1 cellular context compared by ENCODE assay signal in the genomic region with DNA sequence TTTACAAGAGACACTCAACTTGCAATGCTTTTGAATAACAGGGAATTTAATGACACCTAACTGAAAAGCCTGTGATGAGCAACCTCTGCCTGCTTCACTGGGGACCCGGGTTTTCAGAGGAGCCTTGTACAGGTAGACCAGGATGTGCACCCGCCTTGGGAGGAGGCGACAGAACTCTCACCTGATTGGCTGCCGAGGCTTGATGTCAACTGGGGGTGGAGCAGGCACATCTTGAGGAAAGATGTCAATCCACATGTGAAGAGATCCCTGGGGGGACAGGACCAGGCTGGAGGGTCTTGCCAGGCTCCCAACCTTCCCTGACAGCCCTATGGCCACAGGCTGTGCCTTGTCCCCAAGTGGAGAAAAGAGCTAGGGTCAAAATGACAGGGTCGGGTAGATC.
TF ChIP-seq lines count a peak whose summit lies in the region.

No MANE protein-coding gene starts in this region.

TF ChIP-seq in GM23338, 12 proteins besides CTCF, POLR2A, EP300 and RAD21 (continued from another document):
- TF ChIP-seq, protein P1, sequence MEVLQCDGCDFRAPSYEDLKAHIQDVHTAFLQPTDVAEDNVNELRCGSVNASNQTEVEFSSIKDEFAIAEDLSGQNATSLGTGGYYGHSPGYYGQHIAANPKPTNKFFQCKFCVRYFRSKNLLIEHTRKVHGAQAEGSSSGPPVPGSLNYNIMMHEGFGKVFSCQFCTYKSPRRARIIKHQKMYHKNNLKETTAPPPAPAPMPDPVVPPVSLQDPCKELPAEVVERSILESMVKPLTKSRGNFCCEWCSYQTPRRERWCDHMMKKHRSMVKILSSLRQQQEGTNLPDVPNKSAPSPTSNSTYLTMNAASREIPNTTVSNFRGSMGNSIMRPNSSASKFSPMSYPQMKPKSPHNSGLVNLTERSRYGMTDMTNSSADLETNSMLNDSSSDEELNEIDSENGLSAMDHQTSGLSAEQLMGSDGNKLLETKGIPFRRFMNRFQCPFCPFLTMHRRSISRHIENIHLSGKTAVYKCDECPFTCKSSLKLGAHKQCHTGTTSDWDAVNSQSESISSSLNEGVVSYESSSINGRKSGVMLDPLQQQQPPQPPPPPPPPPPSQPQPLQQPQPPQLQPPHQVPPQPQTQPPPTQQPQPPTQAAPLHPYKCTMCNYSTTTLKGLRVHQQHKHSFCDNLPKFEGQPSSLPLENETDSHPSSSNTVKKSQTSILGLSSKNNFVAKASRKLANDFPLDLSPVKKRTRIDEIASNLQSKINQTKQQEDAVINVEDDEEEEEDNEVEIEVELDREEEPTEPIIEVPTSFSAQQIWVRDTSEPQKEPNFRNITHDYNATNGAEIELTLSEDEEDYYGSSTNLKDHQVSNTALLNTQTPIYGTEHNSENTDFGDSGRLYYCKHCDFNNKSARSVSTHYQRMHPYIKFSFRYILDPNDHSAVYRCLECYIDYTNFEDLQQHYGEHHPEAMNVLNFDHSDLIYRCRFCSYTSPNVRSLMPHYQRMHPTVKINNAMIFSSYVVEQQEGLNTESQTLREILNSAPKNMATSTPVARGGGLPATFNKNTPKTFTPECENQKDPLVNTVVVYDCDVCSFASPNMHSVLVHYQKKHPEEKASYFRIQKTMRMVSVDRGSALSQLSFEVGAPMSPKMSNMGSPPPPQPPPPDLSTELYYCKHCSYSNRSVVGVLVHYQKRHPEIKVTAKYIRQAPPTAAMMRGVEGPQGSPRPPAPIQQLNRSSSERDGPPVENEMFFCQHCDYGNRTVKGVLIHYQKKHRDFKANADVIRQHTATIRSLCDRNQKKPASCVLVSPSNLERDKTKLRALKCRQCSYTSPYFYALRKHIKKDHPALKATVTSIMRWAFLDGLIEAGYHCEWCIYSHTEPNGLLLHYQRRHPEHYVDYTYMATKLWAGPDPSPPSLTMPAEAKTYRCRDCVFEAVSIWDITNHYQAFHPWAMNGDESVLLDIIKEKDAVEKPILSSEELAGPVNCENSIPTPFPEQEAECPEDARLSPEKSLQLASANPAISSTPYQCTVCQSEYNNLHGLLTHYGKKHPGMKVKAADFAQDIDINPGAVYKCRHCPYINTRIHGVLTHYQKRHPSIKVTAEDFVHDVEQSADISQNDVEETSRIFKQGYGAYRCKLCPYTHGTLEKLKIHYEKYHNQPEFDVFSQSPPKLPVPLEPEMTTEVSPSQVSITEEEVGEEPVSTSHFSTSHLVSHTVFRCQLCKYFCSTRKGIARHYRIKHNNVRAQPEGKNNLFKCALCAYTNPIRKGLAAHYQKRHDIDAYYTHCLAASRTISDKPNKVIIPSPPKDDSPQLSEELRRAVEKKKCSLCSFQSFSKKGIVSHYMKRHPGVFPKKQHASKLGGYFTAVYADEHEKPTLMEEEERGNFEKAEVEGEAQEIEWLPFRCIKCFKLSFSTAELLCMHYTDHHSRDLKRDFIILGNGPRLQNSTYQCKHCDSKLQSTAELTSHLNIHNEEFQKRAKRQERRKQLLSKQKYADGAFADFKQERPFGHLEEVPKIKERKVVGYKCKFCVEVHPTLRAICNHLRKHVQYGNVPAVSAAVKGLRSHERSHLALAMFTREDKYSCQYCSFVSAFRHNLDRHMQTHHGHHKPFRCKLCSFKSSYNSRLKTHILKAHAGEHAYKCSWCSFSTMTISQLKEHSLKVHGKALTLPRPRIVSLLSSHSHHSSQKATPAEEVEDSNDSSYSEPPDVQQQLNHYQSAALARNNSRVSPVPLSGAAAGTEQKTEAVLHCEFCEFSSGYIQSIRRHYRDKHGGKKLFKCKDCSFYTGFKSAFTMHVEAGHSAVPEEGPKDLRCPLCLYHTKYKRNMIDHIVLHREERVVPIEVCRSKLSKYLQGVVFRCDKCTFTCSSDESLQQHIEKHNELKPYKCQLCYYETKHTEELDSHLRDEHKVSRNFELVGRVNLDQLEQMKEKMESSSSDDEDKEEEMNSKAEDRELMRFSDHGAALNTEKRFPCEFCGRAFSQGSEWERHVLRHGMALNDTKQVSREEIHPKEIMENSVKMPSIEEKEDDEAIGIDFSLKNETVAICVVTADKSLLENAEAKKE (CRISPR knock-in tag; IDR thresholded peaks at IDR 0.05) = no peak
- TF ChIP-seq, protein P2, sequence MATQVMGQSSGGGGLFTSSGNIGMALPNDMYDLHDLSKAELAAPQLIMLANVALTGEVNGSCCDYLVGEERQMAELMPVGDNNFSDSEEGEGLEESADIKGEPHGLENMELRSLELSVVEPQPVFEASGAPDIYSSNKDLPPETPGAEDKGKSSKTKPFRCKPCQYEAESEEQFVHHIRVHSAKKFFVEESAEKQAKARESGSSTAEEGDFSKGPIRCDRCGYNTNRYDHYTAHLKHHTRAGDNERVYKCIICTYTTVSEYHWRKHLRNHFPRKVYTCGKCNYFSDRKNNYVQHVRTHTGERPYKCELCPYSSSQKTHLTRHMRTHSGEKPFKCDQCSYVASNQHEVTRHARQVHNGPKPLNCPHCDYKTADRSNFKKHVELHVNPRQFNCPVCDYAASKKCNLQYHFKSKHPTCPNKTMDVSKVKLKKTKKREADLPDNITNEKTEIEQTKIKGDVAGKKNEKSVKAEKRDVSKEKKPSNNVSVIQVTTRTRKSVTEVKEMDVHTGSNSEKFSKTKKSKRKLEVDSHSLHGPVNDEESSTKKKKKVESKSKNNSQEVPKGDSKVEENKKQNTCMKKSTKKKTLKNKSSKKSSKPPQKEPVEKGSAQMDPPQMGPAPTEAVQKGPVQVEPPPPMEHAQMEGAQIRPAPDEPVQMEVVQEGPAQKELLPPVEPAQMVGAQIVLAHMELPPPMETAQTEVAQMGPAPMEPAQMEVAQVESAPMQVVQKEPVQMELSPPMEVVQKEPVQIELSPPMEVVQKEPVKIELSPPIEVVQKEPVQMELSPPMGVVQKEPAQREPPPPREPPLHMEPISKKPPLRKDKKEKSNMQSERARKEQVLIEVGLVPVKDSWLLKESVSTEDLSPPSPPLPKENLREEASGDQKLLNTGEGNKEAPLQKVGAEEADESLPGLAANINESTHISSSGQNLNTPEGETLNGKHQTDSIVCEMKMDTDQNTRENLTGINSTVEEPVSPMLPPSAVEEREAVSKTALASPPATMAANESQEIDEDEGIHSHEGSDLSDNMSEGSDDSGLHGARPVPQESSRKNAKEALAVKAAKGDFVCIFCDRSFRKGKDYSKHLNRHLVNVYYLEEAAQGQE (IDR thresholded peaks at IDR 0.05; ENCODE audit: unreplicated experiment) = no peak
- TF ChIP-seq EZH2 (IDR thresholded peaks at IDR 0.05; ENCODE audit: low read depth, unreplicated experiment) = no peak
- TF ChIP-seq CREB1 (CRISPR knock-in tag; IDR thresholded peaks at IDR 0.05; ENCODE audit: low read depth) = no peak
